Comparison of ENCODE assay signal across 7 cellular contexts in genomic region chr10:123139521-123140163, GRCh38. TPM values are rescaled to one million over a fixed set of nuclear protein-coding genes. Genes with fewer than 3 reads are reported as not detected.
DNase-seq lines count a peak whose midpoint lies in the region; TF ChIP-seq lines count a peak whose summit lies in the region.

No MANE protein-coding gene starts in this region.

- TF ChIP-seq CTCF in GM12875 (IDR thresholded peaks at IDR 0.05; ENCODE audit: borderline replicate concordance, insufficient read depth, low read depth, low read length) (no peak), chondrocyte (IDR thresholded peaks at IDR 0.05) (no peak), MM.1S (IDR thresholded peaks at IDR 0.05; ENCODE audit: low read length) (no peak)

- H3K23ac ChIP-seq in neuronal stem cell (ENCODE audit: low read depth, low read length, poor library complexity), result no peak overlapping the region

- no peak overlapping the region for H3K27ac Mint-ChIP-seq in chondrocyte (ENCODE audit: unreplicated experiment)

- H4K91ac ChIP-seq in neuronal stem cell (ENCODE audit: low read depth, low read length, poor library complexity), result no peak overlapping the region

- no peak overlapping the region for H3K9ac ChIP-seq in neuronal stem cell (ENCODE audit: low read depth, low read length, poor library complexity)
- no peak overlapping the region for H3K9ac ChIP-seq in MM.1S (ENCODE audit: low read length)

- no peak overlapping the region for H2BK120ac ChIP-seq in neuronal stem cell (ENCODE audit: low read depth, low read length)

- H3K36me3 Mint-ChIP-seq in chondrocyte (ENCODE audit: low read depth), result peaks cover 7% of the 10 kb centered on the region

- H3K79me1 ChIP-seq in neuronal stem cell (ENCODE audit: low read depth, low read length), result no peaks in the 10 kb centered on the region

- DNase-seq in NCI-H460 (ENCODE audit: extremely low read depth, low read depth) (peak; percentile 83), chondrocyte (ENCODE audit: low spot score) (no peak), neuronal stem cell (ENCODE audit: low spot score) (no peak), MM.1S (no peak), mucosa of gallbladder (ENCODE audit: low spot score) (no peak)
- DNase-seq in stimulated activated CD4-positive, alpha-beta T cell treated with anti-CD3 and anti-CD28 coated beads, Interleukin-4, amount 100 ng/mL, for 1 hour, result no peak

- H3K79me2 ChIP-seq in MM.1S (ENCODE audit: low read length), result no peaks in the 10 kb centered on the region

- no peak overlapping the region for H2BK5ac ChIP-seq in neuronal stem cell (ENCODE audit: low read length)

- H2AK5ac ChIP-seq in neuronal stem cell (ENCODE audit: low read depth, low read length), result no peak overlapping the region

- no CpG with 5 or more reads among the region's 32 CpGs for WGBS in neuronal stem cell (ENCODE audit: extremely low coverage in 2 of 2, insufficient read length in 2 of 2, insufficient replicate concordance in 1 of 2), 2 donors

- H3K27me3 ChIP-seq in neuronal stem cell (ENCODE audit: control insufficient read depth in 3 of 3, insufficient read depth in 3 of 3, low read depth in 1 of 3, low read length in 3 of 3), result peaks cover 63 to 99% (median 98%) of the 10 kb centered on the region in 3 experiments
- H3K27me3 ChIP-seq in MM.1S (replicated peaks; ENCODE audit: insufficient read depth, low read length), result peaks cover 42% of the 10 kb centered on the region

- H3K4me3 Mint-ChIP-seq in chondrocyte (ENCODE audit: unreplicated experiment), result peak overlapping the region; percentile 40

- H3K9me3 Mint-ChIP-seq in chondrocyte (ENCODE audit: low read depth), result no peaks in the 10 kb centered on the region

- peak overlapping the region; percentile 20 for H3K18ac ChIP-seq in neuronal stem cell (ENCODE audit: low read length)

- H2AFZ ChIP-seq in neuronal stem cell (ENCODE audit: low read length) (peak overlapping the region; percentile 50), MM.1S (ENCODE audit: low read length) (no peak overlapping the region)

- no peak overlapping the region for H3K14ac ChIP-seq in neuronal stem cell (ENCODE audit: low read length)

- H2BK12ac ChIP-seq in neuronal stem cell (ENCODE audit: low read length), result no peak overlapping the region

- no peaks in the 10 kb centered on the region for H3K9me2 ChIP-seq in MM.1S (replicated peaks; ENCODE audit: insufficient read depth, low read length)

- H3K9me3 ChIP-seq in neuronal stem cell (replicated peaks in 1 of 2; ENCODE audit: control insufficient read depth in 2 of 2, insufficient read depth in 1 of 2, low read depth in 1 of 2, low read length in 2 of 2), result peaks cover 0 to 2% of the 10 kb centered on the region in 2 donors
- H3K9me3 ChIP-seq in MM.1S (replicated peaks; ENCODE audit: insufficient read depth, low read length), result no peaks in the 10 kb centered on the region

- no peaks in the 10 kb centered on the region for H3F3A ChIP-seq in MM.1S (ENCODE audit: insufficient read depth, low read length)

- no peak overlapping the region for H3K4ac ChIP-seq in neuronal stem cell (ENCODE audit: low read length)

- H3K36me3 ChIP-seq in neuronal stem cell (replicated peaks in 1 of 2; ENCODE audit: control insufficient read depth in 2 of 2, insufficient read depth in 2 of 2, low read length in 2 of 2) (no peaks in the 10 kb centered on the region), MM.1S (replicated peaks; ENCODE audit: insufficient read depth, low read length) (no peaks in the 10 kb centered on the region)

- H3K4me1 Mint-ChIP-seq in chondrocyte (ENCODE audit: low read depth), result peaks cover 19% of the 10 kb centered on the region

- H3K4me1 ChIP-seq in neuronal stem cell (ENCODE audit: control insufficient read depth in 2 of 2, insufficient read depth in 1 of 2, low read depth in 1 of 2, low read length in 2 of 2) (peaks cover 8 to 12% of the 10 kb centered on the region in 2 donors), MM.1S (ENCODE audit: low read length) (no peaks in the 10 kb centered on the region)

- peaks cover 78% of the 10 kb centered on the region for H3K27me3 Mint-ChIP-seq in chondrocyte (ENCODE audit: low read depth)

- no peak overlapping the region for H3K27ac ChIP-seq in neuronal stem cell (replicated peaks; ENCODE audit: low read length)
- H3K27ac ChIP-seq in MM.1S (ENCODE audit: low read length), result no peak overlapping the region

- no peaks in the 10 kb centered on the region for H4K20me1 ChIP-seq in MM.1S (ENCODE audit: insufficient read depth, low read length)

- H4K8ac ChIP-seq in neuronal stem cell (ENCODE audit: low read depth, low read length), result no peak overlapping the region

- H2BK15ac ChIP-seq in neuronal stem cell (ENCODE audit: low read length), result no peak overlapping the region

- H3K4me2 ChIP-seq in neuronal stem cell (ENCODE audit: insufficient read depth, low read length, poor library complexity, severe bottlenecking), result peak overlapping the region; percentile 46
- H3K4me2 ChIP-seq in MM.1S (ENCODE audit: low read depth, low read length), result no peak overlapping the region

- H3K4me3 ChIP-seq in GM12875 (ENCODE audit: low read depth, low read length) (peak overlapping the region; percentile 77), neuronal stem cell (ENCODE audit: low read length in 2 of 2) (peak overlapping the region in 1 of 2 donors; percentile 1), MM.1S (ENCODE audit: low read length) (no peak overlapping the region)

RNA-seq across cellular contexts. Expression of gene HMX3, which starts 3.9 kb away (rescaled TPM):
- 3.9 and 5.3 TPM in 2 replicates for total RNA-seq in NCI-H460 (2014; rRNA removed; shearing (Covaris generic))
- polyA plus RNA-seq in NCI-H460 (2014; cell fraction: nucleus; rRNA removed), result 1.3 and 3.2 TPM in 2 replicates
- total RNA-seq in chondrocyte (not detected in 3 replicates), mucosa of gallbladder (1.6 TPM)
- not detected for polyA plus RNA-seq in neuronal stem cell (2013, experiment 1 of 2)
- polyA plus RNA-seq in neuronal stem cell (2013, experiment 2 of 2), result not detected

RNA-seq across cellular contexts. Expression of gene HMX2, which starts 8.3 kb away (rescaled TPM):
- total RNA-seq in NCI-H460 (2014; rRNA removed; shearing (Covaris generic)), result 1.1 and 1.7 TPM in 2 replicates
- 0.78 and 1.6 TPM in 2 replicates for polyA plus RNA-seq in NCI-H460 (2014; cell fraction: nucleus; rRNA removed)
- total RNA-seq in chondrocyte (not detected in 3 replicates), mucosa of gallbladder (0.69 TPM)
- polyA plus RNA-seq in neuronal stem cell (2013, experiment 1 of 2), result not detected
- not detected for polyA plus RNA-seq in neuronal stem cell (2013, experiment 2 of 2)

RNA-seq across cellular contexts. Expression of gene BUB3, which starts 14.6 kb away (rescaled TPM):
- total RNA-seq in NCI-H460 (2014; rRNA removed; shearing (Covaris generic)), result 247 and 274 TPM in 2 replicates
- 407 and 514 TPM in 2 replicates for polyA plus RNA-seq in NCI-H460 (2014; cell fraction: nucleus; rRNA removed)
- 69.8 to 74.1 TPM (median 71.9 TPM) in 3 replicates for total RNA-seq in chondrocyte
- 104 TPM for polyA plus RNA-seq in neuronal stem cell (2013, experiment 1 of 2)
- 108 TPM for polyA plus RNA-seq in neuronal stem cell (2013, experiment 2 of 2)
- 64.3 TPM for total RNA-seq in mucosa of gallbladder
